In genomic region chr6:2218866-2219265, GRCh38 we compare ENCODE assay signal across 33 cellular contexts.
"Had no signal": no experiment of that assay in that cellular context is flagged by ENCODE, and none has a peak within 500 bp of the region (broad histone marks: within the 10 kb centered on the region; RNA-seq: fewer than 3 reads in every experiment).

No MANE protein-coding gene starts in this region.

- H3K9me3 Mint-ChIP-seq: activated CD4-positive, alpha-beta memory T cell treated with anti-CD3 and anti-CD28 coated beads, Interleukin-2, amount 10 ng/mL, durations not matched to agents 7 days and 5 days; activated CD4-positive, alpha-beta T cell treated with anti-CD3 and anti-CD28 coated beads, Interleukin-2, amount 10 ng/mL, durations not matched to agents 7 days and 5 days; activated naive CD4-positive, alpha-beta T cell treated with anti-CD3 and anti-CD28 coated beads, Interleukin-2, amount 10 ng/mL, durations not matched to agents 7 days and 5 days; activated naive CD4-positive, alpha-beta T cell treated with anti-CD3 and anti-CD28 coated beads, Interleukin-2, amount 50 U/mL, for 24 hours; activated naive CD8-positive, alpha-beta T cell treated with anti-CD3 and anti-CD28 coated beads for 36 hours; activated T-cell treated with anti-CD3 and anti-CD28 coated beads, Interleukin-2, amount 50 U/mL, for 24 hours; activated T-helper 2 cell treated with anti-CD3 and anti-CD28 coated beads, Interferon-gamma antibody, Interleukin-2, Interleukin-4, amounts not matched to agents 10 μg/mL and 5 μg/mL and 100 μg/mL, durations not matched to agents 14 hours and 24 hours and 36 hours; T-helper 1 cell treated with Interleukin-12 subunit alpha and Interleukin-12 subunit beta and Interleukin-4 antibody, amounts not matched to agents 30 μg/mL and 1 μg/mL, for 36 hours; T-helper 2 cell treated with Interferon-gamma antibody and Interleukin-4, amounts not matched to agents 5 μg/mL and 100 μg/mL, for 36 hours had no signal

- H3K9me3 ChIP-seq: adrenal gland, body of pancreas, breast epithelium had no signal

- DNase-seq: activated CD4-positive, alpha-beta memory T cell treated with anti-CD3 and anti-CD28 coated beads, Interleukin-2, amount 10 ng/mL, durations not matched to agents 7 days and 5 days; activated CD4-positive, alpha-beta T cell treated with anti-CD3 and anti-CD28 coated beads for 1 hour; activated CD4-positive, alpha-beta T cell treated with anti-CD3 and anti-CD28 coated beads for 36 hours; activated CD4-positive, alpha-beta T cell treated with anti-CD3 and anti-CD28 coated beads for 48 hours; activated CD4-positive, alpha-beta T cell treated with anti-CD3 and anti-CD28 coated beads, Interleukin-2, amount 10 ng/mL, durations not matched to agents 7 days and 5 days; activated CD4-positive, alpha-beta T cell treated with anti-CD3 and anti-CD28 coated beads, Interleukin-2, amount 50 U/mL, for 48 hours; activated CD4-positive, CD25-positive, alpha-beta regulatory T cell; activated CD8-positive, alpha-beta memory T cell treated with anti-CD3 and anti-CD28 coated beads for 24 hours; activated CD8-positive, alpha-beta memory T cell treated with anti-CD3 and anti-CD28 coated beads, Interleukin-2, amount 10 ng/mL, durations not matched to agents 7 days and 5 days; activated CD8-positive, alpha-beta memory T cell treated with anti-CD3 and anti-CD28 coated beads, Interleukin-2, amount 50 U/mL, for 48 hours; activated CD8-positive, alpha-beta T cell treated with anti-CD3 and anti-CD28 coated beads, Interleukin-2, amount 10 ng/mL, durations not matched to agents 7 days and 5 days; activated effector memory CD4-positive, alpha-beta T cell treated with Interleukin-2 at 50 U/mL for 16 hours; activated gamma-delta T cell; activated naive CD4-positive, alpha-beta T cell treated with anti-CD3 and anti-CD28 coated beads, Interleukin-2, amount 10 ng/mL, durations not matched to agents 7 days and 5 days; activated naive CD4-positive, alpha-beta T cell treated with Interleukin-2 at 50 U/mL for 16 hours; activated naive CD8-positive, alpha-beta T cell treated with anti-CD3 and anti-CD28 coated beads for 36 hours; activated T-cell treated with anti-CD3 and anti-CD28 coated beads, Interleukin-2, amount 50 U/mL, for 24 hours; activated T-cell treated with anti-CD3 and anti-CD28 coated beads, Interleukin-2, amount 50 U/mL, for 48 hours; adrenal gland; amniotic stem cell; aorta; body of pancreas; brain microvascular endothelial cell; central memory CD4-positive, alpha-beta T cell; T-helper 2 cell; T-helper 9 cell had no signal

- H3K27ac Mint-ChIP-seq: activated CD4-positive, alpha-beta memory T cell treated with anti-CD3 and anti-CD28 coated beads, Interleukin-2, amount 10 ng/mL, durations not matched to agents 7 days and 5 days; activated CD4-positive, alpha-beta T cell treated with anti-CD3 and anti-CD28 coated beads for 36 hours; activated CD4-positive, alpha-beta T cell treated with anti-CD3 and anti-CD28 coated beads, Interleukin-2, amount 10 ng/mL, durations not matched to agents 7 days and 5 days; activated CD8-positive, alpha-beta memory T cell treated with anti-CD3 and anti-CD28 coated beads, Interleukin-2, amount 10 ng/mL, durations not matched to agents 7 days and 5 days; activated CD8-positive, alpha-beta T cell treated with anti-CD3 and anti-CD28 coated beads, Interleukin-2, amount 10 ng/mL, durations not matched to agents 7 days and 5 days; activated naive CD4-positive, alpha-beta T cell treated with anti-CD3 and anti-CD28 coated beads, Interleukin-2, amount 10 ng/mL, durations not matched to agents 7 days and 5 days; activated naive CD4-positive, alpha-beta T cell treated with anti-CD3 and anti-CD28 coated beads, Interleukin-2, amount 50 U/mL, for 24 hours; activated naive CD8-positive, alpha-beta T cell treated with anti-CD3 and anti-CD28 coated beads for 36 hours; activated T-cell treated with anti-CD3 and anti-CD28 coated beads, Interleukin-2, amount 50 U/mL, for 24 hours; activated T-helper 2 cell treated with anti-CD3 and anti-CD28 coated beads, Interferon-gamma antibody, Interleukin-2, Interleukin-4, amounts not matched to agents 10 μg/mL and 5 μg/mL and 100 μg/mL, durations not matched to agents 14 hours and 24 hours and 36 hours; T-helper 1 cell treated with Interleukin-12 subunit alpha and Interleukin-12 subunit beta and Interleukin-4 antibody, amounts not matched to agents 30 μg/mL and 1 μg/mL, for 36 hours; T-helper 2 cell treated with Interferon-gamma antibody and Interleukin-4, amounts not matched to agents 5 μg/mL and 100 μg/mL, for 36 hours had no signal

- H3K27me3 Mint-ChIP-seq: activated CD4-positive, alpha-beta T cell treated with anti-CD3 and anti-CD28 coated beads for 36 hours; activated CD8-positive, alpha-beta memory T cell treated with anti-CD3 and anti-CD28 coated beads, Interleukin-2, amount 10 ng/mL, durations not matched to agents 7 days and 5 days; activated naive CD4-positive, alpha-beta T cell treated with anti-CD3 and anti-CD28 coated beads, Interleukin-2, amount 10 ng/mL, durations not matched to agents 7 days and 5 days; activated naive CD4-positive, alpha-beta T cell treated with anti-CD3 and anti-CD28 coated beads, Interleukin-2, amount 50 U/mL, for 24 hours; activated naive CD8-positive, alpha-beta T cell treated with anti-CD3 and anti-CD28 coated beads for 36 hours; activated T-cell treated with anti-CD3 and anti-CD28 coated beads, Interleukin-2, amount 50 U/mL, for 24 hours had no signal

- H3K27ac ChIP-seq: adrenal gland, body of pancreas, brain microvascular endothelial cell, breast epithelium, VCaP had no signal

- ATAC-seq: activated CD4-positive, alpha-beta T cell treated with anti-CD3 and anti-CD28 coated beads for 36 hours; activated CD4-positive, CD25-positive, alpha-beta regulatory T cell treated with anti-CD3 and anti-CD28 coated beads, Interleukin-2, amount 50 U/mL, for 24 hours; activated CD8-positive, alpha-beta memory T cell treated with anti-CD3 and anti-CD28 coated beads, Interleukin-2, amount 10 ng/mL, durations not matched to agents 7 days and 5 days; activated CD8-positive, alpha-beta T cell treated with anti-CD3 and anti-CD28 coated beads, Interleukin-2, amount 10 ng/mL, durations not matched to agents 7 days and 5 days; body of pancreas had no signal

- H3K36me3 ChIP-seq: adrenal gland, brain microvascular endothelial cell, breast epithelium had no signal

- H3K36me3 Mint-ChIP-seq: activated CD8-positive, alpha-beta memory T cell treated with anti-CD3 and anti-CD28 coated beads, Interleukin-2, amount 10 ng/mL, durations not matched to agents 7 days and 5 days; activated naive CD4-positive, alpha-beta T cell treated with anti-CD3 and anti-CD28 coated beads, Interleukin-2, amount 10 ng/mL, durations not matched to agents 7 days and 5 days had no signal

- H3K4me3 Mint-ChIP-seq: activated CD4-positive, alpha-beta memory T cell treated with anti-CD3 and anti-CD28 coated beads, Interleukin-2, amount 10 ng/mL, durations not matched to agents 7 days and 5 days; activated CD4-positive, alpha-beta T cell treated with anti-CD3 and anti-CD28 coated beads for 36 hours; activated CD4-positive, alpha-beta T cell treated with anti-CD3 and anti-CD28 coated beads, Interleukin-2, amount 10 ng/mL, durations not matched to agents 7 days and 5 days; activated CD8-positive, alpha-beta memory T cell treated with anti-CD3 and anti-CD28 coated beads, Interleukin-2, amount 10 ng/mL, durations not matched to agents 7 days and 5 days; activated CD8-positive, alpha-beta T cell treated with anti-CD3 and anti-CD28 coated beads, Interleukin-2, amount 10 ng/mL, durations not matched to agents 7 days and 5 days; activated naive CD4-positive, alpha-beta T cell treated with anti-CD3 and anti-CD28 coated beads, Interleukin-2, amount 10 ng/mL, durations not matched to agents 7 days and 5 days; activated naive CD4-positive, alpha-beta T cell treated with anti-CD3 and anti-CD28 coated beads, Interleukin-2, amount 50 U/mL, for 24 hours; activated naive CD8-positive, alpha-beta T cell treated with anti-CD3 and anti-CD28 coated beads for 36 hours; activated T-cell treated with anti-CD3 and anti-CD28 coated beads, Interleukin-2, amount 50 U/mL, for 24 hours; T-helper 1 cell treated with Interleukin-12 subunit alpha and Interleukin-12 subunit beta and Interleukin-4 antibody, amounts not matched to agents 30 μg/mL and 1 μg/mL, for 36 hours; T-helper 2 cell treated with Interferon-gamma antibody and Interleukin-4, amounts not matched to agents 5 μg/mL and 100 μg/mL, for 36 hours had no signal

- H3K4me3 ChIP-seq: adrenal gland, body of pancreas, breast epithelium had no signal
